ENCODE assay signal across 11 cellular contexts in the genomic region with DNA sequence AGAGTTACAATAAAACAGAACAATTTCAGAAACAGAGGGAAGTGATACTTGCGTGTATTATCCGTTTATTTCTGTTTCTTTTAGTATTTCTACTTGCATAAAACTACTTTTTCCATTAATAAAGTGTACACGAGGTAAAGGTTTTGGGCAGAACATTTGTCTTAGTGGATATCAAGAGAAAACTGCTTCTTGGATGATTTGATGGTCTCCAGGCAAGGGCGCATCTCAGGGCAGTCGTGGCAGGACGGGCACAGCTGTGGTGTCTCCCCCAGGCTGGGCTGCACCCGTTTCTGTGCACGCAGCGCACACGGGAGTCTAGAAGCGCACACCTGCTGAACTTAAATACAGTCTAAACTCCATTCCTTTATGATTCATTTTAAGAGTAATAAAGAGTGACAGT. TPM values are rescaled to one million over a fixed set of nuclear protein-coding genes. Genes with fewer than 3 reads are reported as not detected.
DNase-seq lines count a peak whose midpoint lies in the region; ATAC-seq and TF ChIP-seq lines count a peak whose summit lies in the region.
"Had no signal": no experiment of that assay in that cellular context is flagged by ENCODE, and none has a peak within 500 bp of the region (broad histone marks: within the 10 kb centered on the region; RNA-seq: fewer than 3 reads in every experiment).

No MANE protein-coding gene starts in this region.

- H3K4me3 Mint-ChIP-seq in CD8-positive, alpha-beta memory T cell: peak overlapping the region in 4 of 7 donors; percentile 20 to 41 (median 21)
- H3K4me3 Mint-ChIP-seq in WTC11 (peak overlapping the region; percentile 64), glutamatergic neuron (ENCODE audit: unreplicated experiment) (peak overlapping the region; percentile 84), nephron progenitor cell (peak overlapping the region; percentile 74)

- no peak for DNase-seq in CD8-positive, alpha-beta memory T cell
- DNase-seq in WTC11 (ENCODE audit: low spot score): no peak
- no peak for DNase-seq in glutamatergic neuron
- no peak for DNase-seq in nephron progenitor cell
- no peak for DNase-seq in SIG-M5 treated with dmso at 0.1 percent for 504 hours (lab: John Stamatoyannopoulos, UW; ENCODE audit: unreplicated experiment)
- no peak for DNase-seq in NCI-H526 (lab: John Stamatoyannopoulos, UW)
- no peak for DNase-seq in HAP-1 (ENCODE audit: low spot score in 2 of 2)
- no peak for DNase-seq in head of caudate nucleus
- DNase-seq: NCI-H2107; OCI-M1; stimulated activated CD4-positive, alpha-beta T cell treated with anti-CD3 and anti-CD28 coated beads, Interleukin-1b, Interleukin-23, amount 100 ng/mL, for 48 hours had no signal

- no peaks in the 10 kb centered on the region for H3K27me3 ChIP-seq in CD8-positive, alpha-beta memory T cell (ENCODE audit: insufficient read depth, low read length, poor library complexity, severe bottlenecking)
- H3K27me3 ChIP-seq in HAP-1 (ENCODE audit: low read depth): no peaks in the 10 kb centered on the region

- no peak for TF ChIP-seq CTCF in WTC11 (IDR thresholded peaks at IDR 0.05)
- no peak for TF ChIP-seq CTCF in glutamatergic neuron (IDR thresholded peaks at IDR 0.05; ENCODE audit: partially characterized antibody, unreplicated experiment)
- no peak for TF ChIP-seq CTCF in nephron progenitor cell (IDR thresholded peaks at IDR 0.05)

- H3K27ac ChIP-seq in CD8-positive, alpha-beta memory T cell (ENCODE audit: low read depth, low read length): no peak overlapping the region

- peaks cover 0 to 6% (median 0%) of the 10 kb centered on the region in 3 donors for H3K36me3 Mint-ChIP-seq in CD8-positive, alpha-beta memory T cell
- H3K36me3 Mint-ChIP-seq in WTC11 (peaks cover 11% of the 10 kb centered on the region), glutamatergic neuron (ENCODE audit: unreplicated experiment) (peaks cover 6% of the 10 kb centered on the region), nephron progenitor cell (ENCODE audit: low read depth) (peaks cover 12% of the 10 kb centered on the region)

- peaks cover 29 to 72% of the 10 kb centered on the region in 2 donors for H3K27me3 Mint-ChIP-seq in CD8-positive, alpha-beta memory T cell
- peaks cover 30% of the 10 kb centered on the region for H3K27me3 Mint-ChIP-seq in WTC11 (ENCODE audit: low read depth)
- peaks cover 8% of the 10 kb centered on the region for H3K27me3 Mint-ChIP-seq in glutamatergic neuron (ENCODE audit: unreplicated experiment)
- peaks cover 32% of the 10 kb centered on the region for H3K27me3 Mint-ChIP-seq in nephron progenitor cell (ENCODE audit: low read depth, poor library complexity)

- POLR2A ChIA-PET in CD8-positive, alpha-beta memory T cell (lab: Charles Lee): no interaction called here
- POLR2A ChIA-PET in WTC11 (lab: Charles Lee): no interaction called here

- CTCF ChIA-PET in CD8-positive, alpha-beta memory T cell (lab: Charles Lee): no interaction called here
- CTCF ChIA-PET in WTC11 (lab: Charles Lee): no interaction called here

- ATAC-seq in WTC11: no peak

- peaks cover 0 to 10% (median 5%) of the 10 kb centered on the region in 5 donors for H3K9me3 Mint-ChIP-seq in CD8-positive, alpha-beta memory T cell
- peaks cover 12% of the 10 kb centered on the region for H3K9me3 Mint-ChIP-seq in WTC11
- H3K9me3 Mint-ChIP-seq in glutamatergic neuron (ENCODE audit: unreplicated experiment): peaks cover 4% of the 10 kb centered on the region
- peaks cover 19% of the 10 kb centered on the region for H3K9me3 Mint-ChIP-seq in nephron progenitor cell

- peaks cover 12% of the 10 kb centered on the region for H3K4me1 ChIP-seq in CD8-positive, alpha-beta memory T cell (ENCODE audit: insufficient read depth, low read length)
- H3K4me1 ChIP-seq in HAP-1: peaks cover 5% of the 10 kb centered on the region

- in situ Hi-C loops in HAP-1 (cut with MboI; ENCODE audit: low sequenced_read_pairs): no loop called here

- no peaks in the 10 kb centered on the region for H3K9me3 ChIP-seq in CD8-positive, alpha-beta memory T cell (ENCODE audit: low read length)
- H3K9me3 ChIP-seq in HAP-1: no peaks in the 10 kb centered on the region; the same call in none of the 2 replicates

- no peak overlapping the region for H3K27ac Mint-ChIP-seq in CD8-positive, alpha-beta memory T cell
- no peak overlapping the region for H3K27ac Mint-ChIP-seq in WTC11
- no peak overlapping the region for H3K27ac Mint-ChIP-seq in glutamatergic neuron (ENCODE audit: unreplicated experiment)
- no peak overlapping the region for H3K27ac Mint-ChIP-seq in nephron progenitor cell

- H3K36me3 ChIP-seq in CD8-positive, alpha-beta memory T cell (ENCODE audit: insufficient read depth, low read length): no peaks in the 10 kb centered on the region
- no peaks in the 10 kb centered on the region for H3K36me3 ChIP-seq in HAP-1 (replicated peaks)

- no peak overlapping the region for H3K4me3 ChIP-seq in CD8-positive, alpha-beta memory T cell (ENCODE audit: low read length)
- no peak overlapping the region for H3K4me3 ChIP-seq in HAP-1

- intact Hi-C loops in head of caudate nucleus (cut with DNase I): no loop called here

- H3K4me1 Mint-ChIP-seq in CD8-positive, alpha-beta memory T cell: peaks cover 12 to 21% (median 16%) of the 10 kb centered on the region in 3 donors
- H3K4me1 Mint-ChIP-seq in WTC11 (peaks cover 44% of the 10 kb centered on the region), glutamatergic neuron (ENCODE audit: low read depth, unreplicated experiment) (no peaks in the 10 kb centered on the region), nephron progenitor cell (peaks cover 66% of the 10 kb centered on the region)

TF ChIP-seq in WTC11, 78 proteins besides CTCF, POLR2A, EP300 and RAD21:
- TF ChIP-seq ZNF416 (CRISPR knock-in tag; IDR thresholded peaks at IDR 0.05): no peak
- no peak for TF ChIP-seq ZBTB21 (CRISPR knock-in tag; IDR thresholded peaks at IDR 0.05; ENCODE audit: borderline replicate concordance)
- TF ChIP-seq, protein P1, sequence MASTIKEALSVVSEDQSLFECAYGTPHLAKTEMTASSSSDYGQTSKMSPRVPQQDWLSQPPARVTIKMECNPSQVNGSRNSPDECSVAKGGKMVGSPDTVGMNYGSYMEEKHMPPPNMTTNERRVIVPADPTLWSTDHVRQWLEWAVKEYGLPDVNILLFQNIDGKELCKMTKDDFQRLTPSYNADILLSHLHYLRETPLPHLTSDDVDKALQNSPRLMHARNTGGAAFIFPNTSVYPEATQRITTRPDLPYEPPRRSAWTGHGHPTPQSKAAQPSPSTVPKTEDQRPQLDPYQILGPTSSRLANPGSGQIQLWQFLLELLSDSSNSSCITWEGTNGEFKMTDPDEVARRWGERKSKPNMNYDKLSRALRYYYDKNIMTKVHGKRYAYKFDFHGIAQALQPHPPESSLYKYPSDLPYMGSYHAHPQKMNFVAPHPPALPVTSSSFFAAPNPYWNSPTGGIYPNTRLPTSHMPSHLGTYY (CRISPR knock-in tag; IDR thresholded peaks at IDR 0.05): no peak
- TF ChIP-seq GTF2I (CRISPR knock-in tag; conservative IDR thresholded peaks at IDR 0.05): no peak
- TF ChIP-seq SMAD3 (CRISPR knock-in tag; IDR thresholded peaks at IDR 0.05; ENCODE audit: borderline replicate concordance): no peak
- TF ChIP-seq, protein P2, sequence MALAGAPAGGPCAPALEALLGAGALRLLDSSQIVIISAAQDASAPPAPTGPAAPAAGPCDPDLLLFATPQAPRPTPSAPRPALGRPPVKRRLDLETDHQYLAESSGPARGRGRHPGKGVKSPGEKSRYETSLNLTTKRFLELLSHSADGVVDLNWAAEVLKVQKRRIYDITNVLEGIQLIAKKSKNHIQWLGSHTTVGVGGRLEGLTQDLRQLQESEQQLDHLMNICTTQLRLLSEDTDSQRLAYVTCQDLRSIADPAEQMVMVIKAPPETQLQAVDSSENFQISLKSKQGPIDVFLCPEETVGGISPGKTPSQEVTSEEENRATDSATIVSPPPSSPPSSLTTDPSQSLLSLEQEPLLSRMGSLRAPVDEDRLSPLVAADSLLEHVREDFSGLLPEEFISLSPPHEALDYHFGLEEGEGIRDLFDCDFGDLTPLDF (CRISPR knock-in tag; IDR thresholded peaks at IDR 0.05): no peak

RNA-seq across cellular contexts. Expression of a gene that starts 23.4 kb away (rescaled TPM):
- total RNA-seq in CD8-positive, alpha-beta memory T cell: under 1 TPM; 0.20 to 0.83 TPM
- polyA plus RNA-seq in CD8-positive, alpha-beta memory T cell: 0.40 TPM
- total RNA-seq in WTC11 (2021) (0.55 to 1.3 TPM (median 0.61 TPM) in 3 replicates), glutamatergic neuron (ENCODE audit: unreplicated experiment) (2.2 TPM)

Comparison
In these comparisons a context has a peak if more than half of its experiments do, and no peak if none do; other contexts are left out.
1. H3K4me3 Mint-ChIP-seq: peak in every context shown above with its lines; median percentile 84 in glutamatergic neuron; 74 in nephron progenitor cell; 64 in WTC11; 21 in CD8-positive, alpha-beta memory T cell.